ENCODE assay signal across 19 cellular contexts in the genomic region with DNA sequence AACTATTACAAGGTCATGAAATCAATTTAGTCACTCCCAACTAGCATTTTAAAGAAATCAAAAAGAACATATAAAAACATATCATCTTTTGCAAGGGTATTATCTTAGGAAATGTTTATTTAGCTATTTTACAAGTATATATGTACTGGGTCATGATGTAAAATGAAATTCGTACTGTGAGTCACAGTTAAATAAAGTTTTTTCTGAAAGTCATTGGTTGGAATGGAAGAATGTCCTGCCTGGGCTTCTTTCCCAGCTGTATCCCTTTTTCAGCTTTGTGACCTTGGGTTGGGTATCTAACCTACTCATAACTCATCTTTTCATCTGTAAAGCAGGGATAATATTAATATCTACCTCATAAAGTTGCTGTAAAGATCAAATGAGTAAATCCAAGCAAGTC.
"Had no signal": no experiment of that assay in that cellular context is flagged by ENCODE, and none has a peak within 500 bp of the region (broad histone marks: within the 10 kb centered on the region; RNA-seq: fewer than 3 reads in every experiment).

No MANE protein-coding gene starts in this region.

- H3K4me2 ChIP-seq: KMS-11, SK-N-SH had no signal

- H3K27ac ChIP-seq: KMS-11, RWPE1 had no signal

- H3K9ac ChIP-seq: KMS-11, SK-N-SH had no signal

- DNase-seq: MM.1S, NCI-H1092 treated with DMSO at 0.1 percent for 48 hours, NCI-H1436, NCI-H187, NCI-H2029, NCI-H2081 treated with DMSO at 0.1 percent for 48 hours, NCI-H2171, NCI-H226, NCI-H446, NCI-H510A, NCI-H524 treated with DMSO at 0.1 percent for 48 hours, NCI-H69, NCI-H774, SHP77, SK-N-SH, SW 1271 had no signal

- H3K9me3 ChIP-seq: SK-N-SH had no signal

- ATAC-seq: Panc1 had no signal
